Comparison of ENCODE assay signal across 2 cellular contexts in genomic region chr6:32983964-32984638, GRCh38.
TF ChIP-seq lines count a peak whose summit lies in the region.

No MANE protein-coding gene starts in this region.

TF ChIP-seq in IMR-90, 13 proteins besides CTCF, POLR2A, EP300 and RAD21:
- TF ChIP-seq MAFK (IDR thresholded peaks at IDR 0.05; ENCODE audit: low read depth, low read length): no peak
- TF ChIP-seq SMC3 (IDR thresholded peaks at IDR 0.05; ENCODE audit: low read depth, low read length): no peak
- no peak for TF ChIP-seq CHD1 (IDR thresholded peaks at IDR 0.05; ENCODE audit: low read depth, low read length)
- TF ChIP-seq FOS (IDR thresholded peaks at IDR 0.05; ENCODE audit: low read depth, low read length): no peak
- TF ChIP-seq BHLHE40 (IDR thresholded peaks at IDR 0.05; ENCODE audit: low read depth, low read length): no peak
- TF ChIP-seq CEBPB (IDR thresholded peaks at IDR 0.05; ENCODE audit: low read depth, low read length): no peak
- TF ChIP-seq RCOR1 (IDR thresholded peaks at IDR 0.05; ENCODE audit: insufficient replicate concordance, low read length): no peak
- TF ChIP-seq NFE2L2 (IDR thresholded peaks at IDR 0.05; ENCODE audit: low read depth, low read length): no peak
- TF ChIP-seq USF2 (IDR thresholded peaks at IDR 0.05; ENCODE audit: low read depth, low read length): no peak
- no peak for TF ChIP-seq ELK1 (IDR thresholded peaks at IDR 0.05; ENCODE audit: borderline replicate concordance, low read depth, low read length)
- no peak for TF ChIP-seq MXI1 (IDR thresholded peaks at IDR 0.05; ENCODE audit: borderline replicate concordance, low read depth, low read length)
- no peak for TF ChIP-seq RFX5 (IDR thresholded peaks at IDR 0.05; ENCODE audit: low read depth, low read length)
- no peak for TF ChIP-seq MAZ (IDR thresholded peaks at IDR 0.05; ENCODE audit: borderline replicate concordance, low read depth, low read length)

TF ChIP-seq in GM12878, 131 proteins besides CTCF, POLR2A, EP300 and RAD21:
- TF ChIP-seq BRCA1 (IDR thresholded peaks at IDR 0.05; ENCODE audit: low read depth, low read length) (no peak), STAT1 (conservative IDR thresholded peaks at IDR 0.05) (no peak), IRF3 (IDR thresholded peaks at IDR 0.05) (no peak), MYB (IDR thresholded peaks at IDR 0.05; ENCODE audit: borderline replicate concordance, low read depth, low read length) (no peak), CEBPB (IDR thresholded peaks at IDR 0.05; ENCODE audit: borderline replicate concordance in 1 of 2, low read depth in 2 of 2, low read length in 2 of 2) (no peak), ELK1 (IDR thresholded peaks at IDR 0.05; ENCODE audit: low read depth, low read length) (no peak), ESRRA (IDR thresholded peaks at IDR 0.05; ENCODE audit: low read length) (no peak)
